ENCODE assay signal across 19 cellular contexts in the genomic region with DNA sequence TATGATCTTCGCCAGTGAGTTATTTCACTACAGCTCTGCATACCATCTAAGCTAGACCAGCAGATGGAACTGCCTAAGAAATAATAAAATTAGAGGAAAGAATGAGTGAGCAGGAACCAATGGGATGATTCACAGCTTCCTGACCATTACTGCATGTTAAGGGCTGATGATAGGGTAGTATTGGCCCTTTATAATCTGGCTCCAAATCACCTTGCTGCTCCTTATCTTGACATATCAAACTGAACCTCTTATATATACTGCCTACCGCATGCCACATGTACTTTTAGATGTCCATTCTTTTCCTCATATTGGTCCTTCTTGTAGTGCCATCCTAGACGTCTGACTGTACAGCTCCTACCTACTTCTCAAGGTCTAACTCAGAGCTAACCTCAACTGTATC.
DNase-seq lines count a peak whose midpoint lies in the region; ATAC-seq, FAIRE-seq and TF ChIP-seq lines count a peak whose summit lies in the region.
"Had no signal": no experiment of that assay in that cellular context is flagged by ENCODE, and none has a peak within 500 bp of the region (broad histone marks: within the 10 kb centered on the region; RNA-seq: fewer than 3 reads in every experiment).

No MANE protein-coding gene starts in this region.

- H3K27ac ChIP-seq in body of pancreas (no peak overlapping the region), upper lobe of left lung (no peak overlapping the region)
- H3K27ac ChIP-seq: A549, Peyer's patch had no signal

- FAIRE-seq in bronchial epithelial cell (lab: Jason Lieb, UNC): no peak
- FAIRE-seq: A549 had no signal

- TF ChIP-seq EP300 in upper lobe of left lung (IDR thresholded peaks at IDR 0.05): no peak

- WGBS in body of pancreas, 2 donors: 81 to 88% methylated on average over 3 of the region's 3 CpGs
- 94% methylated on average over 3 of the region's 3 CpGs for WGBS in upper lobe of left lung, 2 donors

- H3K4me3 ChIP-seq in bronchial epithelial cell (ENCODE audit: low read depth, low read length) (no peak overlapping the region), body of pancreas (no peak overlapping the region), upper lobe of left lung (no peak overlapping the region)
- H3K4me3 ChIP-seq: A549, Peyer's patch had no signal

- TF ChIP-seq POLR2A in body of pancreas (IDR thresholded peaks at IDR 0.05) (no peak), upper lobe of left lung (IDR thresholded peaks at IDR 0.05) (no peak)

- intact Hi-C loops in body of pancreas (cut with DNase I): no loop called here

- H3K27me3 ChIP-seq in bronchial epithelial cell (ENCODE audit: control insufficient read depth, insufficient read depth, low read length): no peaks in the 10 kb centered on the region
- no peaks in the 10 kb centered on the region for H3K27me3 ChIP-seq in body of pancreas
- H3K27me3 ChIP-seq in upper lobe of left lung: no peaks in the 10 kb centered on the region
- H3K27me3 ChIP-seq: Peyer's patch had no signal

- peak; percentile 13 for DNase-seq in Daoy (ENCODE audit: low read depth)
- DNase-seq in HT1080 (ENCODE audit: low read depth): peak; percentile 39
- peak; percentile 12 for DNase-seq in bronchial epithelial cell (ENCODE audit: low read depth)
- peak; percentile 45 to 72 for DNase-seq in lung microvascular endothelial cell (ENCODE audit: low read depth in 2 of 2)
- no peak for DNase-seq in body of pancreas
- no peak for DNase-seq in NOMO-1 (lab: John Stamatoyannopoulos, UW; ENCODE audit: unreplicated experiment in 2 of 2)
- no peak for DNase-seq in DMS79 (lab: John Stamatoyannopoulos, UW)
- no peak for DNase-seq in upper lobe of left lung
- DNase-seq: AML-193, COR-L47, GOT3, Karpas-422, NCI-H1105, NCI-H1694, NCI-H2227 treated with DMSO at 0.1 percent for 48 hours, NCI-H524, Peyer's patch, SHP77 had no signal

- no peak for TF ChIP-seq CTCF in bronchial epithelial cell (IDR thresholded peaks at IDR 0.05; ENCODE audit: insufficient read depth, low read length, severe bottlenecking)
- no peak for TF ChIP-seq CTCF in body of pancreas (IDR thresholded peaks at IDR 0.05)
- no peak for TF ChIP-seq CTCF in upper lobe of left lung (IDR thresholded peaks at IDR 0.05)

- H3K36me3 ChIP-seq in bronchial epithelial cell (ENCODE audit: control insufficient read depth, insufficient read depth, low read length): no peaks in the 10 kb centered on the region
- no peaks in the 10 kb centered on the region for H3K36me3 ChIP-seq in body of pancreas (replicated peaks in 1 of 2; ENCODE audit: insufficient read depth in 1 of 2, low read depth in 2 of 2)
- H3K36me3 ChIP-seq in upper lobe of left lung: peaks cover 0 to 2% (median 0%) of the 10 kb centered on the region in 4 donors
- H3K36me3 ChIP-seq: Peyer's patch had no signal

- ATAC-seq in body of pancreas (no peak), upper lobe of left lung (ENCODE audit: low FRiP score in 2 of 2) (no peak)
- ATAC-seq: A549 had no signal

- H3K9me3 ChIP-seq in body of pancreas: no peaks in the 10 kb centered on the region
- H3K9me3 ChIP-seq in upper lobe of left lung: no peaks in the 10 kb centered on the region
- H3K9me3 ChIP-seq: A549, Peyer's patch had no signal

- no peaks in the 10 kb centered on the region for H3K4me1 ChIP-seq in body of pancreas
- H3K4me1 ChIP-seq in upper lobe of left lung: no peaks in the 10 kb centered on the region
- H3K4me1 ChIP-seq: A549, Peyer's patch had no signal

Comparison
In these comparisons a context has a peak if more than half of its experiments do, and no peak if none do; other contexts are left out.
1. DNase-seq: peak in Daoy (single experiment), HT1080 (single experiment), bronchial epithelial cell (single experiment) and lung microvascular endothelial cell (2 of 2); none in body of pancreas (0 of 4), NOMO-1 (0 of 2), DMS79 (single experiment) and upper lobe of left lung (0 of 2).